In the genomic region with DNA sequence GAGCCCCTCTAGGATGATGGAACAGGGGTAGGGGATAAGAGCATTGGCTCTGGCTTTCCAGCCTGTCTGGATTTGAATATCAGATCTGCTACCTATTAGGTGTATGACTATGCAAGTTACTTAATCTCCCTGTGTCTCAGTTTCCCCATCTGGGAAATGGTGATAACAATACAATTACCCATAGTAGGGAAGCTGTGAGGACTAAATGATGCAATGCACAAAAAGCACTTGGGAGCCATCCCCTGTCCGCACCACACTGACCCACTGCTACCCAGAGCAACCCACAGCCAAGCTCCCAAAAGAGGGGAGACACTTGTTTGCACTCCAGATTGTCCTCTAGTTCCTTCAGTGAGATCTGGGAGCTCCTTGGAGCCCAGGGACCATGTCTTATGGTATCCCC, we compare ENCODE assay signal across 9 cellular contexts. TPM values are rescaled to one million over a fixed set of nuclear protein-coding genes. Genes with fewer than 3 reads are reported as not detected.
"Had no signal": no experiment of that assay in that cellular context is flagged by ENCODE, and none has a peak within 500 bp of the region (broad histone marks: within the 10 kb centered on the region; RNA-seq: fewer than 3 reads in every experiment).

No MANE protein-coding gene starts in this region.

- H3K36me3 Mint-ChIP-seq: IgD-negative memory B cell had no signal

- ATAC-seq: HepG2 had no signal

- H3K27ac Mint-ChIP-seq: IgD-negative memory B cell had no signal

- H3K9ac ChIP-seq: KMS-11 had no signal

- DNase-seq: IMR-90, KBM-7, KG1 had no signal

- H3K4me2 ChIP-seq: KMS-11 had no signal

- FAIRE-seq: HepG2, HTR-8/SVneo had no signal

- H3K4me1 Mint-ChIP-seq: IgD-negative memory B cell had no signal

- H3K27ac ChIP-seq: HL-60, KMS-11 had no signal

- H3K4me3 Mint-ChIP-seq: IgD-negative memory B cell had no signal

RNA-seq across cellular contexts. Expression of a gene that starts 30.1 kb away (rescaled TPM):
- total RNA-seq: HT1080 had no signal
- polyA plus RNA-seq: IgD-negative memory B cell had no signal
